ENCODE assay signal across 22 cellular contexts in the genomic region with DNA sequence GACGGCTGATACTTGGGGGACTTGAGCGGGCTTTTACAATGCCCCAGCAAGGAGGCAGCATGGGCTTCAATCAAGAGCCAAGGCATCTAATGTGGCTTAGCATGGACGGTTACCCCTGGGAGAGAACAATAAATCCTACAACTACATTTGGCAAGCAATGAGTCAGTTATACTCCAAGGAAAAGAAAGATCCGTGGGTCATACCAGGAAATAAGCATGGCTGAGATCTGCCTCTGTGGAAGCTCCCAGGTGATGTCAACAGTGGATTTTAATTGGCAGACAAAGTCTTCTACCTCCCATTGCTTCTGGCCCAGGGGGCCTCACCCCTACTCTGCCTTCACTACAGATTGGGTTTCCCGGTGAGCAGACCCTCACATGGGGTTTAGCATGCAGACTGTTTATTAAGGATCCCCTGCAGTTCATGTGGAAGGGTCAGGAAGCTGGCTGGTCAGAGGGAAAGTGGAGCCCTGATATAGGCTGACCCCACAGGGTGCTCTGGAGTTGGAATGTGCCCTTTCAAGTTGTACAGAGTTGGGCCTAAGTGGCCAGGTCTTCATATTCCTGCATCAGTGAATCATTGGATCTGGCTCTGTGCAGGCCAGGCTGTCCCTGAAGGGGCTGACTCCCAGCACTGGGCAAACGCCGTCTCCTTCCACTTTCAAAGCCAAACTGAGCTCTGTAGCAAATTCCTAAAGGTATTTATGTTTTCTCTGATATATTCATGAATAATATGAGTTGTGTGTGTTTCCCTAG.
"Had no signal": no experiment of that assay in that cellular context is flagged by ENCODE, and none has a peak within 500 bp of the region (broad histone marks: within the 10 kb centered on the region; RNA-seq: fewer than 3 reads in every experiment).

No MANE protein-coding gene starts in this region.

- H3K27ac ChIP-seq: cardiac muscle cell, KMS-11, SJCRH30, VCaP had no signal

- H3K9me3 Mint-ChIP-seq: activated naive CD4-positive, alpha-beta T cell treated with anti-CD3 and anti-CD28 coated beads, Interleukin-2, amount 50 U/mL, for 72 hours had no signal

- H3K4me3 ChIP-seq: cardiac muscle cell, MG63, SJCRH30 had no signal

- H3K4me2 ChIP-seq: KMS-11, SK-N-SH had no signal

- H3K36me3 ChIP-seq: cardiac muscle cell, MG63, SJCRH30 had no signal

- DNase-seq: activated CD4-positive, alpha-beta T cell treated with anti-CD3 and anti-CD28 coated beads for 4 hours; activated CD8-positive, alpha-beta memory T cell treated with anti-CD3 and anti-CD28 coated beads, Interleukin-2, amount 50 U/mL, for 48 hours; activated CD8-positive, alpha-beta T cell treated with anti-CD3 and anti-CD28 coated beads, Interleukin-2, amount 10 ng/mL, durations not matched to agents 7 days and 5 days; activated naive CD4-positive, alpha-beta T cell; activated T-cell treated with anti-CD3 and anti-CD28 coated beads, Interleukin-2, amount 50 U/mL, for 1 hour; amygdala; MG63; NCI-H1105; NCI-H1436; NCI-H1694 treated with DMSO at 0.1 percent for 48 hours; NCI-H2029 treated with DMSO at 0.1 percent for 48 hours; NCI-H526 treated with DMSO at 0.1 percent for 48 hours; NCI-H82; RPMI8226; SJCRH30; SK-N-SH; T-helper 1 cell had no signal

- H3K9me3 ChIP-seq: MG63, SJCRH30, SK-N-SH had no signal

- H3K9ac ChIP-seq: KMS-11, SK-N-SH had no signal

- H3K36me3 Mint-ChIP-seq: activated naive CD4-positive, alpha-beta T cell treated with anti-CD3 and anti-CD28 coated beads, Interleukin-2, amount 50 U/mL, for 72 hours; brain had no signal

- H3K9me2 ChIP-seq: SK-N-SH had no signal

- H3K27me3 ChIP-seq: MG63 had no signal

- H3K4me3 Mint-ChIP-seq: activated CD8-positive, alpha-beta T cell treated with anti-CD3 and anti-CD28 coated beads, Interleukin-2, amount 10 ng/mL, durations not matched to agents 7 days and 5 days; brain had no signal

- H3K27ac Mint-ChIP-seq: activated CD8-positive, alpha-beta T cell treated with anti-CD3 and anti-CD28 coated beads, Interleukin-2, amount 10 ng/mL, durations not matched to agents 7 days and 5 days; activated naive CD4-positive, alpha-beta T cell treated with anti-CD3 and anti-CD28 coated beads, Interleukin-2, amount 50 U/mL, for 72 hours had no signal
